ENCODE assay signal across 8 cellular contexts in genomic region chr20:19937651-19938420, GRCh38.
DNase-seq lines count a peak whose midpoint lies in the region; ATAC-seq and TF ChIP-seq lines count a peak whose summit lies in the region.

No MANE protein-coding gene starts in this region.

- H3K4me3 Mint-ChIP-seq in activated CD4-positive, alpha-beta memory T cell treated with anti-CD3 and anti-CD28 coated beads, Interleukin-2, amount 10 ng/mL, durations not matched to agents 7 days and 5 days: no peak overlapping the region

- peak overlapping the region in 2 of 8 donors; percentile 16 to 51 for H3K4me3 ChIP-seq in spleen

- intact Hi-C loops in spleen (cut with DNase I; ENCODE audit: low total_unique reads): no loop called here

- peaks cover 33 to 99% (median 80%) of the 10 kb centered on the region in 6 donors for H3K4me1 ChIP-seq in spleen

- H3K9me3 ChIP-seq in spleen: no peaks in the 10 kb centered on the region

- H3K36me3 ChIP-seq in spleen: peaks cover 0 to 44% (median 3%) of the 10 kb centered on the region in 6 donors

- H3K27me3 Mint-ChIP-seq in activated CD4-positive, alpha-beta memory T cell treated with anti-CD3 and anti-CD28 coated beads, Interleukin-2, amount 10 ng/mL, durations not matched to agents 7 days and 5 days: peaks cover 47% of the 10 kb centered on the region

- no peaks in the 10 kb centered on the region for H3K9me3 Mint-ChIP-seq in activated CD4-positive, alpha-beta memory T cell treated with anti-CD3 and anti-CD28 coated beads, Interleukin-2, amount 10 ng/mL, durations not matched to agents 7 days and 5 days

- H3K36me3 Mint-ChIP-seq in activated CD4-positive, alpha-beta memory T cell treated with anti-CD3 and anti-CD28 coated beads, Interleukin-2, amount 10 ng/mL, durations not matched to agents 7 days and 5 days (ENCODE audit: low read depth): no peaks in the 10 kb centered on the region

- CTCF ChIA-PET in activated CD4-positive, alpha-beta memory T cell treated with anti-CD3 and anti-CD28 coated beads, Interleukin-2, amount 10 ng/mL, durations not matched to agents 7 days and 5 days (lab: Charles Lee): no interaction called here

- peak overlapping the region in 5 of 8 donors; percentile 59 to 83 (median 76) for H3K27ac ChIP-seq in spleen

- peaks cover 23% of the 10 kb centered on the region for H3K4me1 Mint-ChIP-seq in activated CD4-positive, alpha-beta memory T cell treated with anti-CD3 and anti-CD28 coated beads, Interleukin-2, amount 10 ng/mL, durations not matched to agents 7 days and 5 days

- ATAC-seq in GM18909 (IDR thresholded peaks at IDR 0.05; ENCODE audit: poor library complexity, unreplicated experiment) (peak; percentile 74), HG02870 (IDR thresholded peaks at IDR 0.05; ENCODE audit: unreplicated experiment) (peak; percentile 86), GM21447 (IDR thresholded peaks at IDR 0.05; ENCODE audit: unreplicated experiment) (no peak)

- POLR2A ChIA-PET in activated CD4-positive, alpha-beta memory T cell treated with anti-CD3 and anti-CD28 coated beads, Interleukin-2, amount 10 ng/mL, durations not matched to agents 7 days and 5 days (lab: Charles Lee): interaction anchor here (0.7 to 1.0 kb wide), 2 partner anchors 81 to 85 kb away, joined by 3 read pairs; no protein-coding TSS in a partner anchor

- DNase-seq in activated CD4-positive, alpha-beta memory T cell treated with anti-CD3 and anti-CD28 coated beads, Interleukin-2, amount 10 ng/mL, durations not matched to agents 7 days and 5 days: peak; percentile 45
- DNase-seq in spleen: no peak
- no peak for DNase-seq in NCI-H1930 (lab: John Stamatoyannopoulos, UW)
- DNase-seq in NCI-H524 (lab: John Stamatoyannopoulos, UW): no peak
- DNase-seq in dermis blood vessel endothelial cell: no peak

- H3K27ac Mint-ChIP-seq in activated CD4-positive, alpha-beta memory T cell treated with anti-CD3 and anti-CD28 coated beads, Interleukin-2, amount 10 ng/mL, durations not matched to agents 7 days and 5 days: peak overlapping the region; percentile 33

- no peak for TF ChIP-seq POLR2A in spleen (IDR thresholded peaks at IDR 0.05)

- 39 to 57% (median 49%) methylated on average over 8 of the region's 8 CpGs for WGBS in spleen, 5 donors

- H3K27me3 ChIP-seq in spleen (replicated peaks in 1 of 7): no peaks in the 10 kb centered on the region

- no peak for TF ChIP-seq CTCF in spleen (IDR thresholded peaks at IDR 0.05 in 8 of 11, conservative IDR thresholded peaks at IDR 0.05 in 3 of 11)
